ENCODE assay signal across 8 cellular contexts in genomic region chr14:22918809-22919600, GRCh38. TPM values are rescaled to one million over a fixed set of nuclear protein-coding genes. Genes with fewer than 3 reads are reported as not detected.
A peak's percentile ranks its signal among the peaks of the same experiment; 100 is the strongest.
DNase-seq lines count a peak whose midpoint lies in the region; ATAC-seq and TF ChIP-seq lines count a peak whose summit lies in the region.

Gene RBM23 (minus strand): TSS chr14:22919149.

- no peak for TF ChIP-seq CTCF in left lung (IDR thresholded peaks at IDR 0.05)

- peak within 1 kb of the TSS; percentile 50 to 70 for H3K4me3 ChIP-seq in left lung

- H3K4me1 ChIP-seq in left lung = peaks cover 15 to 52% of the 10 kb centered on the region in 2 donors

- ATAC-seq in GM19395 (IDR thresholded peaks at IDR 0.05; ENCODE audit: unreplicated experiment) = peak; percentile 91
- peak; percentile 88 for ATAC-seq in HG03565 (IDR thresholded peaks at IDR 0.05; ENCODE audit: unreplicated experiment)
- peak; percentile 95 for ATAC-seq in left lung

- H3K9me3 ChIP-seq in left lung = no peaks in the 10 kb centered on the region

- H3K36me3 ChIP-seq in left lung = peaks cover 0 to 39% of the 10 kb centered on the region in 2 donors

- H3K27me3 ChIP-seq in left lung = no peaks in the 10 kb centered on the region

- peak within 1 kb of the TSS; percentile 98 to 100 for H3K27ac ChIP-seq in left lung

- intact Hi-C loops in left lung (cut with DNase I) = no loop called here

- DNase-seq in C1 segment of cervical spinal cord (lab: John Stamatoyannopoulos, UW) (peak; percentile 88 to 100 (median 99)), NCI-H774 (lab: John Stamatoyannopoulos, UW) (peak; percentile 100), dermis blood vessel endothelial cell (peak; percentile 100), left lung (peak; percentile 97 to 100)
- peak; percentile 99 to 100 for DNase-seq in activated CD4-positive, alpha-beta T cell treated with anti-CD3 and anti-CD28 coated beads, Interleukin-2, amount 50 U/mL, for 4 hours
- peak; percentile 98 to 100 for DNase-seq in stimulated activated CD4-positive, alpha-beta T cell treated with anti-CD3 and anti-CD28 coated beads, Interleukin-2, amount 100 ng/mL, for 48 hours

RNA-seq across cellular contexts. Expression of gene RBM23, which starts in this region (rescaled TPM):
- total RNA-seq in dermis blood vessel endothelial cell (56.3 and 116 TPM in 2 replicates), left lung (10 to 100 TPM; 64.9 to 81.8 TPM)

Comparison
In these comparisons a context has a peak if more than half of its experiments do, and no peak if none do; other contexts are left out.
1. Peak in every context shown above with its lines: DNase-seq, ATAC-seq, H3K4me3 ChIP-seq and H3K27ac ChIP-seq.